Comparison of ENCODE assay signal across 18 cellular contexts in genomic region chr3:54835701-54836100, GRCh38.
DNase-seq lines count a peak whose midpoint lies in the region; ATAC-seq, FAIRE-seq and TF ChIP-seq lines count a peak whose summit lies in the region.
"Had no signal": no experiment of that assay in that cellular context is flagged by ENCODE, and none has a peak within 500 bp of the region (broad histone marks: within the 10 kb centered on the region; RNA-seq: fewer than 3 reads in every experiment).

No MANE protein-coding gene starts in this region.

- H3K9me3 Mint-ChIP-seq in nephron progenitor cell: peaks cover 18% of the 10 kb centered on the region

- WGBS in thyroid gland, 2 donors: 91 to 96% methylated on average over 3 of the region's 3 CpGs
- 78 to 94% methylated on average over 3 of the region's 3 CpGs for WGBS in upper lobe of left lung, 2 donors

- H3K4me1 ChIP-seq in thyroid gland (peaks cover 18 to 25% of the 10 kb centered on the region in 2 donors), upper lobe of left lung (no peaks in the 10 kb centered on the region), SJCRH30 (no peaks in the 10 kb centered on the region)
- H3K4me1 ChIP-seq: HAP-1 had no signal

- intact Hi-C loops in thyroid gland (cut with DNase I): no loop called here

- TF ChIP-seq POLR2A in thyroid gland (IDR thresholded peaks at IDR 0.05) (no peak), upper lobe of left lung (IDR thresholded peaks at IDR 0.05) (no peak)

- H3K9me3 ChIP-seq in thyroid gland (no peaks in the 10 kb centered on the region), upper lobe of left lung (peaks cover 0 to 3% (median under 1%) of the 10 kb centered on the region in 4 donors), SJCRH30 (replicated peaks) (no peaks in the 10 kb centered on the region)

- H3K36me3 Mint-ChIP-seq in nephron progenitor cell (ENCODE audit: low read depth): no peaks in the 10 kb centered on the region
- H3K36me3 Mint-ChIP-seq: CD4-positive, alpha-beta memory T cell had no signal

- no peak overlapping the region for H3K4me3 Mint-ChIP-seq in nephron progenitor cell
- H3K4me3 Mint-ChIP-seq: CD4-positive, alpha-beta memory T cell had no signal

- H3K4me3 ChIP-seq in bronchial epithelial cell (ENCODE audit: low read depth, low read length): no peak overlapping the region
- no peak overlapping the region for H3K4me3 ChIP-seq in thyroid gland (replicated peaks in 1 of 3)
- no peak overlapping the region for H3K4me3 ChIP-seq in upper lobe of left lung
- no peak overlapping the region for H3K4me3 ChIP-seq in SJCRH30
- H3K4me3 ChIP-seq: HAP-1 had no signal

- H3K4me1 Mint-ChIP-seq in nephron progenitor cell: peaks cover 25% of the 10 kb centered on the region
- H3K4me1 Mint-ChIP-seq: CD4-positive, alpha-beta memory T cell had no signal

- peaks cover 7% of the 10 kb centered on the region for H3K27me3 Mint-ChIP-seq in nephron progenitor cell (ENCODE audit: low read depth, poor library complexity)
- H3K27me3 Mint-ChIP-seq: CD4-positive, alpha-beta memory T cell had no signal

- DNase-seq in NCI-H748 (lab: John Stamatoyannopoulos, UW; ENCODE audit: unreplicated experiment): peak; percentile 15
- no peak for DNase-seq in NCI-H748 treated with DMSO at 0.1 percent for 48 hours (lab: John Stamatoyannopoulos, UW)
- DNase-seq in bronchial epithelial cell (ENCODE audit: low read depth): no peak
- peak; percentile 14 for DNase-seq in islet precursor cell
- DNase-seq in thyroid gland: no peak
- DNase-seq in upper lobe of left lung: no peak
- no peak for DNase-seq in nephron progenitor cell
- no peak for DNase-seq in SJCRH30
- DNase-seq: Calu3; CD4-positive, alpha-beta memory T cell; COR-L47; DMS79; EL; GF-D8; GOT3 had no signal

- H3K27me3 ChIP-seq in bronchial epithelial cell (ENCODE audit: control insufficient read depth, insufficient read depth, low read length) (no peaks in the 10 kb centered on the region), thyroid gland (no peaks in the 10 kb centered on the region), upper lobe of left lung (no peaks in the 10 kb centered on the region), SJCRH30 (no peaks in the 10 kb centered on the region)

- TF ChIP-seq EP300 in upper lobe of left lung (IDR thresholded peaks at IDR 0.05): no peak

- TF ChIP-seq CTCF in bronchial epithelial cell (IDR thresholded peaks at IDR 0.05; ENCODE audit: insufficient read depth, low read length, severe bottlenecking) (no peak), thyroid gland (IDR thresholded peaks at IDR 0.05) (no peak), upper lobe of left lung (IDR thresholded peaks at IDR 0.05) (no peak), nephron progenitor cell (IDR thresholded peaks at IDR 0.05) (no peak)

- no peaks in the 10 kb centered on the region for H3K36me3 ChIP-seq in bronchial epithelial cell (ENCODE audit: control insufficient read depth, insufficient read depth, low read length)
- no peaks in the 10 kb centered on the region for H3K36me3 ChIP-seq in thyroid gland
- no peaks in the 10 kb centered on the region for H3K36me3 ChIP-seq in upper lobe of left lung
- H3K36me3 ChIP-seq in SJCRH30: no peaks in the 10 kb centered on the region
- H3K36me3 ChIP-seq: HAP-1 had no signal

- peak overlapping the region; percentile 53 to 89 (median 71) for H3K27ac ChIP-seq in thyroid gland
- no peak overlapping the region for H3K27ac ChIP-seq in upper lobe of left lung
- H3K27ac ChIP-seq in SJCRH30: no peak overlapping the region

- no peak overlapping the region for H3K27ac Mint-ChIP-seq in nephron progenitor cell

- peak; percentile 23 for FAIRE-seq in bronchial epithelial cell (lab: Jason Lieb, UNC)
- FAIRE-seq: GM12892, H54 had no signal

- ATAC-seq in upper lobe of left lung (ENCODE audit: low FRiP score in 2 of 2): no peak

Comparison
In these comparisons a context has a peak if more than half of its experiments do, and no peak if none do; other contexts are left out.
1. DNase-seq: peak in NCI-H748 (single experiment) and islet precursor cell (single experiment); none in NCI-H748 treated with DMSO at 0.1 percent for 48 hours (single experiment), bronchial epithelial cell (single experiment), thyroid gland (0 of 2), upper lobe of left lung (0 of 2), nephron progenitor cell (single experiment) and SJCRH30 (0 of 2).
2. H3K27ac ChIP-seq: peak in thyroid gland (3 of 3); none in upper lobe of left lung (0 of 4) and SJCRH30 (single experiment).